In the genomic region with DNA sequence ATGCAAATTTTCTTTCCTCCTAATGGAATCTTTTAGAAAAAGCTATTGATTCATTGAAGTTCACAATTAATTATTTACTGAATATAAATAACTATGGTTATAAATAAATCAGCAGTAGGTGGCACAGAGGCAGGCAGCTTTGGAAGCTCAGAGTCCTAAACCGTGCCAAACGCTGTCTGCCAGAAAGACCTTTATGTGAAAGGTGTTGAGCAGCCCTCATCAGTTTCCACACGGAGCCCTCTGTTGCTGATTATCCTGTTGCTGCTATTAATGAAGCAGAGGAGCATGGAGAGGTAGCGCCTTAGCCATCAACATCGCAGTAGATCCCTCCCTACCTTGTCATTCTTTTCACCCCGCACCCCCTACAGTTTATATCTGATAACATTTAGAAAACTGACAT, we compare ENCODE assay signal across 20 cellular contexts. TPM values are rescaled to one million over a fixed set of nuclear protein-coding genes. Genes with fewer than 3 reads are reported as not detected.
A peak's percentile ranks its signal among the peaks of the same experiment; 100 is the strongest.
DNase-seq lines count a peak whose midpoint lies in the region; ATAC-seq and TF ChIP-seq lines count a peak whose summit lies in the region.
"Had no signal": no experiment of that assay in that cellular context is flagged by ENCODE, and none has a peak within 500 bp of the region (broad histone marks: within the 10 kb centered on the region; RNA-seq: fewer than 3 reads in every experiment).

No MANE protein-coding gene starts in this region.

- H2AFZ ChIP-seq in osteoblast (ENCODE audit: low read length) = peak overlapping the region; percentile 34
- H2AFZ ChIP-seq: GM23248 had no signal

- TF ChIP-seq CTCF in left ventricle myocardium inferior (IDR thresholded peaks at IDR 0.05; ENCODE audit: borderline replicate concordance) (no peak), osteoblast (IDR thresholded peaks at IDR 0.05; ENCODE audit: extremely low read depth, low read depth, low read length) (no peak)

- DNase-seq in activated CD4-positive, CD25-positive, alpha-beta regulatory T cell treated with anti-CD3 and anti-CD28 coated beads, Interleukin-2, amount 50 U/mL, for 72 hours = no peak
- DNase-seq in activated T-cell treated with anti-CD3 and anti-CD28 coated beads, Interleukin-2, amount 50 U/mL, for 72 hours = no peak
- no peak for DNase-seq in activated T-cell treated with anti-CD3 and anti-CD28 coated beads, Interleukin-2, amount 50 U/mL, for 1 hour
- DNase-seq in left ventricle myocardium superior (no peak), left ventricle myocardium inferior (no peak), osteoblast (ENCODE audit: insufficient read length, low spot score, missing footprints) (no peak), KBM-7 (no peak)
- DNase-seq: AML-193; BE2C; Caco-2; CD8-positive, alpha-beta T cell; DMS153; DND-41; GM23248; H7; HCEC 1CT had no signal

- H3K79me2 ChIP-seq in osteoblast (ENCODE audit: insufficient read depth, low read length) = no peaks in the 10 kb centered on the region

- H3K4me2 ChIP-seq in osteoblast (ENCODE audit: insufficient read depth, low read length) = no peak overlapping the region
- H3K4me2 ChIP-seq: BLaER1 treated with 17β-estradiol and CSF1 and Interleukin-3, amounts not matched to agents 10 nM and 100 nM had no signal

- H3K4me3 Mint-ChIP-seq in activated T-cell treated with anti-CD3 and anti-CD28 coated beads, Interleukin-2, amount 50 U/mL, for 72 hours = peak overlapping the region in 1 of 2 donors; percentile 44
- H3K4me3 Mint-ChIP-seq: CD14-positive monocyte; CD8-positive, alpha-beta T cell had no signal

- intact Hi-C loops in left ventricle myocardium superior (cut with micrococcal nuclease) (no loop called here), left ventricle myocardium inferior (cut with micrococcal nuclease) (no loop called here)

- peak overlapping the region; percentile 54 for H3K27ac Mint-ChIP-seq in activated T-cell treated with anti-CD3 and anti-CD28 coated beads, Interleukin-2, amount 50 U/mL, for 72 hours
- H3K27ac Mint-ChIP-seq: CD14-positive monocyte; CD8-positive, alpha-beta T cell had no signal

- no peaks in the 10 kb centered on the region for H4K20me1 ChIP-seq in osteoblast (ENCODE audit: insufficient read depth, low read length)
- H4K20me1 ChIP-seq: BLaER1 treated with 17β-estradiol and CSF1 and Interleukin-3, amounts not matched to agents 10 nM and 100 nM had no signal

- H3K4me1 ChIP-seq in left ventricle myocardium inferior (no peaks in the 10 kb centered on the region), osteoblast (ENCODE audit: insufficient read depth, low read length) (no peaks in the 10 kb centered on the region)
- H3K4me1 ChIP-seq: BE2C; BLaER1 treated with 17β-estradiol and CSF1 and Interleukin-3, amounts not matched to agents 10 nM and 100 nM had no signal

- H3K9me3 ChIP-seq in left ventricle myocardium inferior (replicated peaks) = no peaks in the 10 kb centered on the region
- no peaks in the 10 kb centered on the region for H3K9me3 ChIP-seq in osteoblast (ENCODE audit: low read depth, low read length)
- H3K9me3 ChIP-seq: BE2C; BLaER1 treated with 17β-estradiol and CSF1 and Interleukin-3, amounts not matched to agents 10 nM and 100 nM; Caco-2 had no signal

- H3K36me3 ChIP-seq in left ventricle myocardium inferior = no peaks in the 10 kb centered on the region
- no peaks in the 10 kb centered on the region for H3K36me3 ChIP-seq in osteoblast (ENCODE audit: insufficient read depth, low read length)
- H3K36me3 ChIP-seq: BE2C had no signal

- in situ Hi-C loops in KBM-7 (cut with MboI; ENCODE audit: low pct_unique_long_range_greater_than_20kb, low sequenced_read_pairs) = no loop called here

- peaks cover 3% of the 10 kb centered on the region in 2 donors for H3K36me3 Mint-ChIP-seq in activated T-cell treated with anti-CD3 and anti-CD28 coated beads, Interleukin-2, amount 50 U/mL, for 72 hours (ENCODE audit: insufficient read depth in 2 of 2)
- H3K36me3 Mint-ChIP-seq: CD14-positive monocyte; CD8-positive, alpha-beta T cell had no signal

- H3K27me3 Mint-ChIP-seq in activated T-cell treated with anti-CD3 and anti-CD28 coated beads, Interleukin-2, amount 50 U/mL, for 72 hours (ENCODE audit: low read depth) = no peaks in the 10 kb centered on the region

- H3K9me3 Mint-ChIP-seq in activated T-cell treated with anti-CD3 and anti-CD28 coated beads, Interleukin-2, amount 50 U/mL, for 72 hours = no peaks in the 10 kb centered on the region
- H3K9me3 Mint-ChIP-seq: CD8-positive, alpha-beta T cell had no signal

- H3K27ac ChIP-seq in left ventricle myocardium inferior (replicated peaks) = no peak overlapping the region
- H3K27ac ChIP-seq in osteoblast (ENCODE audit: low read depth, low read length) = no peak overlapping the region
- H3K27ac ChIP-seq: 22Rv1; BLaER1 treated with 17β-estradiol and CSF1 and Interleukin-3, amounts not matched to agents 10 nM and 100 nM; GM23248 had no signal

- H3K4me3 ChIP-seq in left ventricle myocardium inferior (no peak overlapping the region), osteoblast (ENCODE audit: insufficient read depth, low read length) (no peak overlapping the region)
- H3K4me3 ChIP-seq: BLaER1 treated with 17β-estradiol and CSF1 and Interleukin-3, amounts not matched to agents 10 nM and 100 nM; GM23248 had no signal

- H3K27me3 ChIP-seq in left ventricle myocardium inferior (ENCODE audit: low read depth) = no peaks in the 10 kb centered on the region
- no peaks in the 10 kb centered on the region for H3K27me3 ChIP-seq in osteoblast (ENCODE audit: insufficient read depth, low read length)
- H3K27me3 ChIP-seq: BE2C; BLaER1 treated with 17β-estradiol and CSF1 and Interleukin-3, amounts not matched to agents 10 nM and 100 nM had no signal

- ATAC-seq in activated CD4-positive, CD25-positive, alpha-beta regulatory T cell treated with anti-CD3 and anti-CD28 coated beads, Interleukin-2, amount 50 U/mL, for 24 hours = peak; percentile 21 to 23
- peak in 1 of 2 donors; percentile 26 for ATAC-seq in activated T-cell treated with anti-CD3 and anti-CD28 coated beads, Interleukin-2, amount 50 U/mL, for 72 hours (replicated peaks in 1 of 2)
- peak; percentile 91 for ATAC-seq in left ventricle myocardium superior
- ATAC-seq: CD8-positive, alpha-beta T cell had no signal

- H3K4me1 Mint-ChIP-seq in activated T-cell treated with anti-CD3 and anti-CD28 coated beads, Interleukin-2, amount 50 U/mL, for 72 hours (ENCODE audit: low read depth) = no peaks in the 10 kb centered on the region
- H3K4me1 Mint-ChIP-seq: CD14-positive monocyte had no signal

RNA-seq across cellular contexts. Expression of gene RTKN2, which starts 51.0 kb away (rescaled TPM):
- 10 to 100 TPM in 1 of 2 donors, 1 to 10 TPM in 1; 9.8 to 18.7 TPM for total RNA-seq in activated T-cell treated with anti-CD3 and anti-CD28 coated beads, Interleukin-2, amount 50 U/mL, for 72 hours
- total RNA-seq in left ventricle myocardium superior (not detected), left ventricle myocardium inferior (not detected), osteoblast (7.7 and 8.0 TPM in 2 replicates)
